ENCODE assay signal across 8 cellular contexts in genomic region chr17:75844530-75845057, GRCh38. TPM values are rescaled to one million over a fixed set of nuclear protein-coding genes. Genes with fewer than 3 reads are reported as not detected.
DNase-seq lines count a peak whose midpoint lies in the region; ATAC-seq, FAIRE-seq and TF ChIP-seq lines count a peak whose summit lies in the region.

No MANE protein-coding gene starts in this region.

- TF ChIP-seq CTCF in body of pancreas (IDR thresholded peaks at IDR 0.05) (no peak), D721Med (IDR thresholded peaks at IDR 0.05; ENCODE audit: insufficient read depth, missing control alignments) (no peak)

- H3K27ac ChIP-seq in body of pancreas = peak overlapping the region; percentile 86 to 97 (median 94)

- FAIRE-seq in D721Med (lab: Jason Lieb, UNC) = no peak

- H3K27me3 ChIP-seq in body of pancreas (no peaks in the 10 kb centered on the region), mononuclear cell (ENCODE audit: insufficient read depth, low read length) (no peaks in the 10 kb centered on the region)

- WGBS in body of pancreas, 2 donors = 28% methylated on average over 14 of the region's 14 CpGs; no CpG with 5 or more reads in 1 of the 2 donors

- TF ChIP-seq POLR2A in body of pancreas (IDR thresholded peaks at IDR 0.05) = no peak

- peak; percentile 84 to 95 (median 90) for DNase-seq in body of pancreas
- DNase-seq in NCI-H1092 (lab: John Stamatoyannopoulos, UW) = no peak
- DNase-seq in D721Med (ENCODE audit: insufficient read length, low spot score) = no peak

- ATAC-seq in GM18517 (IDR thresholded peaks at IDR 0.05; ENCODE audit: unreplicated experiment) (peak; percentile 18), HG03460 (IDR thresholded peaks at IDR 0.05; ENCODE audit: unreplicated experiment) (peak; percentile 16), body of pancreas (peak; percentile 68), HG03439 (IDR thresholded peaks at IDR 0.05; ENCODE audit: unreplicated experiment) (no peak), HG02610 (IDR thresholded peaks at IDR 0.05; ENCODE audit: unreplicated experiment) (no peak)

- no peak overlapping the region for H3K4me3 ChIP-seq in body of pancreas
- H3K4me3 ChIP-seq in mononuclear cell (ENCODE audit: low read length) = peak overlapping the region; percentile 81

- H3K4me1 ChIP-seq in body of pancreas = peaks cover 61% of the 10 kb centered on the region
- peaks cover 37% of the 10 kb centered on the region for H3K4me1 ChIP-seq in mononuclear cell (ENCODE audit: insufficient read depth, low read length)

- peaks cover 0 to 3% of the 10 kb centered on the region in 2 donors for H3K36me3 ChIP-seq in body of pancreas (replicated peaks in 1 of 2; ENCODE audit: insufficient read depth in 1 of 2, low read depth in 2 of 2)

- H3K9me3 ChIP-seq in body of pancreas (no peaks in the 10 kb centered on the region), mononuclear cell (ENCODE audit: low read depth, low read length) (no peaks in the 10 kb centered on the region)

- intact Hi-C loops in body of pancreas (cut with DNase I) = no loop called here

RNA-seq across cellular contexts. Expression of gene UNC13D, which starts 0.4 kb away (rescaled TPM):
- total RNA-seq in body of pancreas (10 to 100 TPM in 1 of 2 donors, 1 to 10 TPM in 1; 8.6 to 21.8 TPM), mononuclear cell (42.9 TPM)

RNA-seq across cellular contexts. Expression of gene WBP2, which starts 10.5 kb away (rescaled TPM):
- total RNA-seq in body of pancreas (10 to 100 TPM; 44.2 to 49.5 TPM), mononuclear cell (30.5 TPM)

RNA-seq across cellular contexts. Expression of gene TRIM47, which starts 33.8 kb away (rescaled TPM):
- total RNA-seq in body of pancreas (10 to 100 TPM; 39.6 to 41.8 TPM), mononuclear cell (0.63 TPM)

RNA-seq across cellular contexts. Expression of gene TRIM65, which starts 52.2 kb away (rescaled TPM):
- 10 to 100 TPM; 12.5 to 21.0 TPM for total RNA-seq in body of pancreas
- total RNA-seq in mononuclear cell = 5.8 TPM

RNA-seq across cellular contexts. Expression of gene UNK, which starts 60.0 kb away (rescaled TPM):
- 10 to 100 TPM; 18.4 to 59.7 TPM for total RNA-seq in body of pancreas
- total RNA-seq in mononuclear cell = 32.8 TPM

Comparison
In these comparisons a context has a peak if more than half of its experiments do, and no peak if none do; other contexts are left out.
1. ATAC-seq: peak in GM18517 (single experiment), HG03460 (single experiment) and body of pancreas (single experiment); none in HG03439 (single experiment) and HG02610 (single experiment).
2. DNase-seq: peak in body of pancreas (4 of 4); none in NCI-H1092 (single experiment) and D721Med (single experiment).
3. RNA of gene TRIM47, which starts 33.8 kb away (total RNA-seq): 39.6 to 41.8 TPM in body of pancreas; 0.63 TPM in mononuclear cell (single experiment); every median in the first group is over 10 times any median in the second.